ENCODE assay signal across 8 cellular contexts in the genomic region with DNA sequence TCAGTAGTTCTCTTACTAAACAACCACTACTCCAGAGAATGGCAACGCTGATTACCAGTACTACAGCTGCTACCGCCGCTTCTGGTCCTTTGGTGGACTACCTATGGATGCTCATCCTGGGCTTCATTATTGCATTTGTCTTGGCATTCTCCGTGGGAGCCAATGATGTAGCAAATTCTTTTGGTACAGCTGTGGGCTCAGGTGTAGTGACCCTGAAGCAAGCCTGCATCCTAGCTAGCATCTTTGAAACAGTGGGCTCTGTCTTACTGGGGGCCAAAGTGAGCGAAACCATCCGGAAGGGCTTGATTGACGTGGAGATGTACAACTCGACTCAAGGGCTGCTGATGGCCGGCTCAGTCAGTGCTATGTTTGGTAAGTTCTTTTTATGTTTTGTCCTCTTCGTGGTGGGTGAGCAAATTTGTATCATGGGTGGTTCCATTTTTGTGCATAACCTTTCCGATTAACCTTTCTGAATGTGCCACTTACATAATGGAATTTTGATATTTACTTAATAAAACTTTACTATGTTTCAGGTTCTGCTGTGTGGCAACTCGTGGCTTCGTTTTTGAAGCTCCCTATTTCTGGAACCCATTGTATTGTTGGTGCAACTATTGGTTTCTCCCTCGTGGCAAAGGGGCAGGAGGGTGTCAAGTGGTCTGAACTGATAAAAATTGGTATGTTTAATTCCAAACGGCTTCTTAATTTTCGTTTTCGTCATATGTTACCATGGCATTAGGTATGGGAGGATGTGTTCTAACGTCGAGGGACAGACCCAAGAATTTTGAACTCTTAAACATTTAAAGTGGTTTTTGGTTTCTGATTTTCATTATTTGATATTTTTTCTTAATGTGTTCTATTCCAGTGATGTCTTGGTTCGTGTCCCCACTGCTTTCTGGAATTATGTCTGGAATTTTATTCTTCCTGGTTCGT. TPM values are rescaled to one million over a fixed set of nuclear protein-coding genes. Genes with fewer than 3 reads are reported as not detected.
DNase-seq lines count a peak whose midpoint lies in the region; ATAC-seq and TF ChIP-seq lines count a peak whose summit lies in the region.

No MANE protein-coding gene starts in this region.

- no peak for DNase-seq in activated T-cell treated with anti-CD3 and anti-CD28 coated beads, Interleukin-2, amount 50 U/mL, for 24 hours
- DNase-seq in activated T-cell treated with anti-CD3 and anti-CD28 coated beads, Interleukin-2, amount 50 U/mL, for 1 hour = no peak
- DNase-seq in OCI-LY7 (ENCODE audit: low spot score) (peak; percentile 52), superior temporal gyrus (ENCODE audit: extremely low spot score) (no peak), NCI-H2081 treated with DMSO at 0.1 percent for 48 hours (lab: John Stamatoyannopoulos, UW) (no peak)

- peaks cover 24% of the 10 kb centered on the region for H3K27me3 ChIP-seq in ectodermal cell (ENCODE audit: control insufficient read depth, insufficient read depth, low read length, poor library complexity, severe bottlenecking)
- H3K27me3 ChIP-seq in neural cell (ENCODE audit: insufficient read depth, low read depth, low read length) = no peaks in the 10 kb centered on the region

- CTCF ChIA-PET in OCI-LY7 (lab: Charles Lee; ENCODE audit: unreplicated experiment) = interaction anchor here (0.5 to 0.8 kb wide), 2 partner anchors 26 to 45 kb away, joined by 3 read pairs; no protein-coding TSS in a partner anchor

- peaks cover 55% of the 10 kb centered on the region for H3K36me3 ChIP-seq in OCI-LY7 (ENCODE audit: insufficient read depth, low read length)
- H3K36me3 ChIP-seq in ectodermal cell (ENCODE audit: control insufficient read depth, insufficient read depth, low read length) = peaks cover 12% of the 10 kb centered on the region
- peaks cover 7% of the 10 kb centered on the region for H3K36me3 ChIP-seq in neural cell (ENCODE audit: insufficient read depth, low read length)

- no peak for ATAC-seq in HG03457 (IDR thresholded peaks at IDR 0.05; ENCODE audit: unreplicated experiment)

- H3K9me3 Mint-ChIP-seq in activated T-cell treated with anti-CD3 and anti-CD28 coated beads, Interleukin-2, amount 50 U/mL, for 24 hours = no peaks in the 10 kb centered on the region

- H3K4me3 Mint-ChIP-seq in activated T-cell treated with anti-CD3 and anti-CD28 coated beads, Interleukin-2, amount 50 U/mL, for 24 hours = peak overlapping the region; percentile 99

- 49 to 54% methylated on average over 20 of the region's 21 CpGs for WGBS in ectodermal cell, 2 experiments

- no peak for TF ChIP-seq CTCF in OCI-LY7 (conservative IDR thresholded peaks at IDR 0.05; ENCODE audit: low read length)
- TF ChIP-seq CTCF in neural cell (IDR thresholded peaks at IDR 0.05; ENCODE audit: poor library complexity, severe bottlenecking) = no peak

- POLR2A ChIA-PET in OCI-LY7 (lab: Charles Lee) = interaction anchor here (0.7 to 1.3 kb wide), 7 partner anchors 13 to 51 kb away, joined by 3 to 5 read pairs (median 4); no protein-coding TSS in a partner anchor

- H3K9me3 ChIP-seq in OCI-LY7 (ENCODE audit: low read length) = no peaks in the 10 kb centered on the region
- no peaks in the 10 kb centered on the region for H3K9me3 ChIP-seq in ectodermal cell (ENCODE audit: control insufficient read depth, low read length)
- H3K9me3 ChIP-seq in neural cell (ENCODE audit: low read length) = no peaks in the 10 kb centered on the region

- no peaks in the 10 kb centered on the region for H3F3A ChIP-seq in neural cell (ENCODE audit: insufficient read depth, low read length, poor library complexity, severe bottlenecking)

- H3K4me1 Mint-ChIP-seq in activated T-cell treated with anti-CD3 and anti-CD28 coated beads, Interleukin-2, amount 50 U/mL, for 24 hours (ENCODE audit: low read depth) = peaks cover 60% of the 10 kb centered on the region

- H4K20me1 ChIP-seq in OCI-LY7 (ENCODE audit: insufficient read depth, low read length) (peaks cover 24% of the 10 kb centered on the region), neural cell (ENCODE audit: insufficient read depth) (no peaks in the 10 kb centered on the region)

- H3K36me3 Mint-ChIP-seq in activated T-cell treated with anti-CD3 and anti-CD28 coated beads, Interleukin-2, amount 50 U/mL, for 24 hours (ENCODE audit: low read depth) = peaks cover 56% of the 10 kb centered on the region

- TSS peak; percentile 62 for BruUV-seq in OCI-LY7 (replicated peaks; lab: Mats Ljungman, UMichigan)

- peak overlapping the region; percentile 75 for H3K27ac ChIP-seq in OCI-LY7 (ENCODE audit: low read depth, low read length, poor library complexity, severe bottlenecking)
- no peak overlapping the region for H3K27ac ChIP-seq in ectodermal cell (ENCODE audit: insufficient read depth, low read depth, low read length, poor library complexity, severe bottlenecking)
- peak overlapping the region; percentile 92 for H3K27ac ChIP-seq in neural cell (ENCODE audit: low read length)

- intact Hi-C loops in OCI-LY7 (cut with micrococcal nuclease; ENCODE audit: unreplicated experiment) = loop anchor here (2.0 to 10.0 kb wide), 4 partner anchors 44 to 762 kb away; a partner anchor contains a TSS

- H3K4me3 ChIP-seq in OCI-LY7 (ENCODE audit: low read depth, low read length, poor library complexity, severe bottlenecking) (peak overlapping the region; percentile 80), ectodermal cell (ENCODE audit: insufficient read depth, low read depth, low read length) (peak overlapping the region; percentile 90), neural cell (ENCODE audit: low read length) (peak overlapping the region; percentile 93)

- H3K27me3 Mint-ChIP-seq in activated T-cell treated with anti-CD3 and anti-CD28 coated beads, Interleukin-2, amount 50 U/mL, for 24 hours = no peaks in the 10 kb centered on the region

- peak overlapping the region; percentile 92 for H3K27ac Mint-ChIP-seq in activated T-cell treated with anti-CD3 and anti-CD28 coated beads, Interleukin-2, amount 50 U/mL, for 24 hours

- H3K9ac ChIP-seq in neural cell (ENCODE audit: low read length) = peak overlapping the region; percentile 91

- H3K4me1 ChIP-seq in OCI-LY7 (ENCODE audit: insufficient read depth, low read length, poor library complexity, severe bottlenecking) (peaks cover 36% of the 10 kb centered on the region), ectodermal cell (ENCODE audit: control insufficient read depth, insufficient read depth, low read length) (peaks cover 8% of the 10 kb centered on the region)

- H2AFZ ChIP-seq in OCI-LY7 (ENCODE audit: low read length) = no peak overlapping the region
- H2AFZ ChIP-seq in neural cell (ENCODE audit: low read depth, low read length) = no peak overlapping the region

- no peak for TF ChIP-seq RAD21 in neural cell (conservative IDR thresholded peaks at IDR 0.05)

- H3K4me2 ChIP-seq in OCI-LY7 (ENCODE audit: low read length) (peak overlapping the region; percentile 97), neural cell (ENCODE audit: low read length) (peak overlapping the region; percentile 95)

- no peak for TF ChIP-seq EP300 in neural cell (conservative IDR thresholded peaks at IDR 0.05; ENCODE audit: poor library complexity, severe bottlenecking)

- H3K9me2 ChIP-seq in OCI-LY7 (ENCODE audit: insufficient read depth, low read length) (no peaks in the 10 kb centered on the region), neural cell (ENCODE audit: insufficient read depth, low read length) (no peaks in the 10 kb centered on the region)

- H3K79me2 ChIP-seq in OCI-LY7 (ENCODE audit: insufficient read depth, low read depth, low read length) = peaks cover 64% of the 10 kb centered on the region
- H3K79me2 ChIP-seq in neural cell (replicated peaks; ENCODE audit: insufficient read depth, low read length) = peaks cover 33% of the 10 kb centered on the region

TF ChIP-seq in neural cell, 6 proteins besides CTCF, POLR2A, EP300 and RAD21:
- no peak for TF ChIP-seq TAF1 (IDR thresholded peaks at IDR 0.05; ENCODE audit: low read depth)
- no peak for TF ChIP-seq POLR2AphosphoS5 (IDR thresholded peaks at IDR 0.05)
- no peak for TF ChIP-seq EZH2 (IDR thresholded peaks at IDR 0.05; ENCODE audit: borderline replicate concordance, insufficient read depth, low read length, poor library complexity, severe bottlenecking)
- TF ChIP-seq MXI1 (conservative IDR thresholded peaks at IDR 0.05; ENCODE audit: poor library complexity, severe bottlenecking) = no peak
- TF ChIP-seq, protein P1, sequence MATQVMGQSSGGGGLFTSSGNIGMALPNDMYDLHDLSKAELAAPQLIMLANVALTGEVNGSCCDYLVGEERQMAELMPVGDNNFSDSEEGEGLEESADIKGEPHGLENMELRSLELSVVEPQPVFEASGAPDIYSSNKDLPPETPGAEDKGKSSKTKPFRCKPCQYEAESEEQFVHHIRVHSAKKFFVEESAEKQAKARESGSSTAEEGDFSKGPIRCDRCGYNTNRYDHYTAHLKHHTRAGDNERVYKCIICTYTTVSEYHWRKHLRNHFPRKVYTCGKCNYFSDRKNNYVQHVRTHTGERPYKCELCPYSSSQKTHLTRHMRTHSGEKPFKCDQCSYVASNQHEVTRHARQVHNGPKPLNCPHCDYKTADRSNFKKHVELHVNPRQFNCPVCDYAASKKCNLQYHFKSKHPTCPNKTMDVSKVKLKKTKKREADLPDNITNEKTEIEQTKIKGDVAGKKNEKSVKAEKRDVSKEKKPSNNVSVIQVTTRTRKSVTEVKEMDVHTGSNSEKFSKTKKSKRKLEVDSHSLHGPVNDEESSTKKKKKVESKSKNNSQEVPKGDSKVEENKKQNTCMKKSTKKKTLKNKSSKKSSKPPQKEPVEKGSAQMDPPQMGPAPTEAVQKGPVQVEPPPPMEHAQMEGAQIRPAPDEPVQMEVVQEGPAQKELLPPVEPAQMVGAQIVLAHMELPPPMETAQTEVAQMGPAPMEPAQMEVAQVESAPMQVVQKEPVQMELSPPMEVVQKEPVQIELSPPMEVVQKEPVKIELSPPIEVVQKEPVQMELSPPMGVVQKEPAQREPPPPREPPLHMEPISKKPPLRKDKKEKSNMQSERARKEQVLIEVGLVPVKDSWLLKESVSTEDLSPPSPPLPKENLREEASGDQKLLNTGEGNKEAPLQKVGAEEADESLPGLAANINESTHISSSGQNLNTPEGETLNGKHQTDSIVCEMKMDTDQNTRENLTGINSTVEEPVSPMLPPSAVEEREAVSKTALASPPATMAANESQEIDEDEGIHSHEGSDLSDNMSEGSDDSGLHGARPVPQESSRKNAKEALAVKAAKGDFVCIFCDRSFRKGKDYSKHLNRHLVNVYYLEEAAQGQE (IDR thresholded peaks at IDR 0.05; ENCODE audit: borderline replicate concordance) = no peak
- TF ChIP-seq SMC3 (conservative IDR thresholded peaks at IDR 0.05; ENCODE audit: poor library complexity) = no peak

RNA-seq across cellular contexts. Expression of a gene that starts 1.3 kb away (rescaled TPM):
- 59.7 and 64.8 TPM in 2 replicates for total RNA-seq in OCI-LY7 (2014; rRNA removed; shearing (Covaris generic))
- 86.1 and 89.5 TPM in 2 replicates for total RNA-seq in OCI-LY7 (2022)
- 76.6 TPM for polyA plus RNA-seq in ectodermal cell (2013, experiment 1 of 4)
- 78.3 TPM for polyA plus RNA-seq in ectodermal cell (2013, experiment 2 of 4)
- 43.7 TPM for polyA plus RNA-seq in ectodermal cell (2013, experiment 3 of 4)
- 46.8 TPM for polyA plus RNA-seq in ectodermal cell (2013, experiment 4 of 4)
- polyA plus RNA-seq in neural cell = 61.4 and 66.3 TPM in 2 replicates
- polyA minus RNA-seq in neural cell = 53.1 and 68.2 TPM in 2 replicates
